1 cellular context compared by ENCODE assay signal in the genomic region with DNA sequence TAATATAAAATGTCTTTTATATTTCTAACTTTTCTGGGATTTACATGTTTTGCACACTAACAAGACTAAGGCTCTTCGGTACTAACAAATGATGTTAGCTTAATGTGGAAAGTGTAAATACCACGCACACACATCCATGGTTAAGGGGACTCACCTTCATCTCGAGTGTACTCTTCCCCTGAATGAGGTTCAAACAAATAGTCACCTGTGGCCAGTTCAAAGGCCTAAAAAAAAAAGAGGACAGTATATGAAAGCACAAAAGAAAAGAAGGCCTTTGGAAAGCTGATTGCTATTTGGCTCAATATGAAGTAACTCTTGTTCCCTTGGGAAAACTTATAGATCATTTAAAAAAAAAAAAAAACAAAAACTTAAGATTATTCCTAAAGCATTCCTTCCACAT.
A peak's percentile ranks its signal among the peaks of the same experiment; 100 is the strongest.
TF ChIP-seq lines count a peak whose summit lies in the region.

No MANE protein-coding gene starts in this region.

TF ChIP-seq in HepG2, 621 proteins besides CTCF, POLR2A, EP300 and RAD21 (continued from another document):
- TF ChIP-seq, protein P1, sequence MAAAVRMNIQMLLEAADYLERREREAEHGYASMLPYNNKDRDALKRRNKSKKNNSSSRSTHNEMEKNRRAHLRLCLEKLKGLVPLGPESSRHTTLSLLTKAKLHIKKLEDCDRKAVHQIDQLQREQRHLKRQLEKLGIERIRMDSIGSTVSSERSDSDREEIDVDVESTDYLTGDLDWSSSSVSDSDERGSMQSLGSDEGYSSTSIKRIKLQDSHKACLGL (CRISPR knock-in tag; IDR thresholded peaks at IDR 0.05): no peak
- TF ChIP-seq, protein P2, sequence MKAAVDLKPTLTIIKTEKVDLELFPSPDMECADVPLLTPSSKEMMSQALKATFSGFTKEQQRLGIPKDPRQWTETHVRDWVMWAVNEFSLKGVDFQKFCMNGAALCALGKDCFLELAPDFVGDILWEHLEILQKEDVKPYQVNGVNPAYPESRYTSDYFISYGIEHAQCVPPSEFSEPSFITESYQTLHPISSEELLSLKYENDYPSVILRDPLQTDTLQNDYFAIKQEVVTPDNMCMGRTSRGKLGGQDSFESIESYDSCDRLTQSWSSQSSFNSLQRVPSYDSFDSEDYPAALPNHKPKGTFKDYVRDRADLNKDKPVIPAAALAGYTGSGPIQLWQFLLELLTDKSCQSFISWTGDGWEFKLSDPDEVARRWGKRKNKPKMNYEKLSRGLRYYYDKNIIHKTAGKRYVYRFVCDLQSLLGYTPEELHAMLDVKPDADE (CRISPR knock-in tag; IDR thresholded peaks at IDR 0.05): no peak
- TF ChIP-seq ZNF562 (CRISPR knock-in tag; IDR thresholded peaks at IDR 0.05; ENCODE audit: borderline replicate concordance) (no peak), FOXA3 (CRISPR knock-in tag; IDR thresholded peaks at IDR 0.05) (peak; percentile 12; the same call in 1 of the 2 replicates), RFX3 (CRISPR knock-in tag; IDR thresholded peaks at IDR 0.05) (no peak), MYNN (CRISPR knock-in tag; IDR thresholded peaks at IDR 0.05; ENCODE audit: low read depth) (no peak), NR2F1 (CRISPR knock-in tag; IDR thresholded peaks at IDR 0.05) (no peak), ZNF878 (CRISPR knock-in tag; IDR thresholded peaks at IDR 0.05) (no peak), ZNF713 (CRISPR knock-in tag; IDR thresholded peaks at IDR 0.05) (no peak), ZNF124 (CRISPR knock-in tag; IDR thresholded peaks at IDR 0.05) (no peak), SOX5 (CRISPR knock-in tag; IDR thresholded peaks at IDR 0.05; ENCODE audit: borderline replicate concordance) (peak; percentile 53), HIVEP1 (CRISPR knock-in tag; IDR thresholded peaks at IDR 0.05) (no peak), NFKBIZ (CRISPR knock-in tag; IDR thresholded peaks at IDR 0.05) (no peak), ZBTB8A (CRISPR knock-in tag; IDR thresholded peaks at IDR 0.05; ENCODE audit: borderline replicate concordance, low read depth) (no peak), ZNF17 (CRISPR knock-in tag; IDR thresholded peaks at IDR 0.05) (no peak), MLLT10 (CRISPR knock-in tag; IDR thresholded peaks at IDR 0.05) (no peak), CREM (IDR thresholded peaks at IDR 0.05) (no peak), CREM (CRISPR knock-in tag; IDR thresholded peaks at IDR 0.05) (no peak), SOX6 (IDR thresholded peaks at IDR 0.05) (no peak), SOX6 (CRISPR knock-in tag; IDR thresholded peaks at IDR 0.05) (peak; percentile 63), ONECUT2 (CRISPR knock-in tag; IDR thresholded peaks at IDR 0.05) (no peak), SMC3 (IDR thresholded peaks at IDR 0.05; ENCODE audit: low read length) (no peak), MED1 (CRISPR knock-in tag; IDR thresholded peaks at IDR 0.05) (no peak), HMG20B (CRISPR knock-in tag; conservative IDR thresholded peaks at IDR 0.05) (no peak), ZSCAN20 (CRISPR knock-in tag; IDR thresholded peaks at IDR 0.05; ENCODE audit: borderline replicate concordance) (no peak), HMG20A (CRISPR knock-in tag; IDR thresholded peaks at IDR 0.05; ENCODE audit: borderline replicate concordance) (no peak), REL (CRISPR knock-in tag; conservative IDR thresholded peaks at IDR 0.05) (no peak), SOX13 (IDR thresholded peaks at IDR 0.05) (no peak), SOX13 (CRISPR knock-in tag; conservative IDR thresholded peaks at IDR 0.05 in 1 of 2, IDR thresholded peaks at IDR 0.05 in 1 of 2) (peak in 1 of 2 experiments; percentile 49; a peak in 2 of 4 replicates), ZKSCAN1 (IDR thresholded peaks at IDR 0.05; ENCODE audit: low read length) (no peak)
- TF ChIP-seq, protein P3, sequence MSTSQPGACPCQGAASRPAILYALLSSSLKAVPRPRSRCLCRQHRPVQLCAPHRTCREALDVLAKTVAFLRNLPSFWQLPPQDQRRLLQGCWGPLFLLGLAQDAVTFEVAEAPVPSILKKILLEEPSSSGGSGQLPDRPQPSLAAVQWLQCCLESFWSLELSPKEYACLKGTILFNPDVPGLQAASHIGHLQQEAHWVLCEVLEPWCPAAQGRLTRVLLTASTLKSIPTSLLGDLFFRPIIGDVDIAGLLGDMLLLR (CRISPR knock-in tag; IDR thresholded peaks at IDR 0.05): no peak
- TF ChIP-seq, protein P4, sequence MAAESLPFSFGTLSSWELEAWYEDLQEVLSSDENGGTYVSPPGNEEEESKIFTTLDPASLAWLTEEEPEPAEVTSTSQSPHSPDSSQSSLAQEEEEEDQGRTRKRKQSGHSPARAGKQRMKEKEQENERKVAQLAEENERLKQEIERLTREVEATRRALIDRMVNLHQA (CRISPR knock-in tag; IDR thresholded peaks at IDR 0.05): no peak
- TF ChIP-seq, protein P5, sequence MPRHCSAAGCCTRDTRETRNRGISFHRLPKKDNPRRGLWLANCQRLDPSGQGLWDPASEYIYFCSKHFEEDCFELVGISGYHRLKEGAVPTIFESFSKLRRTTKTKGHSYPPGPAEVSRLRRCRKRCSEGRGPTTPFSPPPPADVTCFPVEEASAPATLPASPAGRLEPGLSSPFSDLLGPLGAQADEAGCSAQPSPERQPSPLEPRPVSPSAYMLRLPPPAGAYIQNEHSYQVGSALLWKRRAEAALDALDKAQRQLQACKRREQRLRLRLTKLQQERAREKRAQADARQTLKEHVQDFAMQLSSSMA (CRISPR knock-in tag; IDR thresholded peaks at IDR 0.05): no peak
- TF ChIP-seq, protein P6, sequence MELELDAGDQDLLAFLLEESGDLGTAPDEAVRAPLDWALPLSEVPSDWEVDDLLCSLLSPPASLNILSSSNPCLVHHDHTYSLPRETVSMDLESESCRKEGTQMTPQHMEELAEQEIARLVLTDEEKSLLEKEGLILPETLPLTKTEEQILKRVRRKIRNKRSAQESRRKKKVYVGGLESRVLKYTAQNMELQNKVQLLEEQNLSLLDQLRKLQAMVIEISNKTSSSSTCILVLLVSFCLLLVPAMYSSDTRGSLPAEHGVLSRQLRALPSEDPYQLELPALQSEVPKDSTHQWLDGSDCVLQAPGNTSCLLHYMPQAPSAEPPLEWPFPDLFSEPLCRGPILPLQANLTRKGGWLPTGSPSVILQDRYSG (CRISPR knock-in tag; IDR thresholded peaks at IDR 0.05): no peak
- TF ChIP-seq, protein P7, sequence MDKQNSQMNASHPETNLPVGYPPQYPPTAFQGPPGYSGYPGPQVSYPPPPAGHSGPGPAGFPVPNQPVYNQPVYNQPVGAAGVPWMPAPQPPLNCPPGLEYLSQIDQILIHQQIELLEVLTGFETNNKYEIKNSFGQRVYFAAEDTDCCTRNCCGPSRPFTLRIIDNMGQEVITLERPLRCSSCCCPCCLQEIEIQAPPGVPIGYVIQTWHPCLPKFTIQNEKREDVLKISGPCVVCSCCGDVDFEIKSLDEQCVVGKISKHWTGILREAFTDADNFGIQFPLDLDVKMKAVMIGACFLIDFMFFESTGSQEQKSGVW (CRISPR knock-in tag; IDR thresholded peaks at IDR 0.05; ENCODE audit: borderline replicate concordance): no peak
- TF ChIP-seq, protein P8, sequence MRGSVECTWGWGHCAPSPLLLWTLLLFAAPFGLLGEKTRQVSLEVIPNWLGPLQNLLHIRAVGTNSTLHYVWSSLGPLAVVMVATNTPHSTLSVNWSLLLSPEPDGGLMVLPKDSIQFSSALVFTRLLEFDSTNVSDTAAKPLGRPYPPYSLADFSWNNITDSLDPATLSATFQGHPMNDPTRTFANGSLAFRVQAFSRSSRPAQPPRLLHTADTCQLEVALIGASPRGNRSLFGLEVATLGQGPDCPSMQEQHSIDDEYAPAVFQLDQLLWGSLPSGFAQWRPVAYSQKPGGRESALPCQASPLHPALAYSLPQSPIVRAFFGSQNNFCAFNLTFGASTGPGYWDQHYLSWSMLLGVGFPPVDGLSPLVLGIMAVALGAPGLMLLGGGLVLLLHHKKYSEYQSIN (CRISPR knock-in tag; IDR thresholded peaks at IDR 0.05; ENCODE audit: borderline replicate concordance): no peak
- TF ChIP-seq, protein P9, sequence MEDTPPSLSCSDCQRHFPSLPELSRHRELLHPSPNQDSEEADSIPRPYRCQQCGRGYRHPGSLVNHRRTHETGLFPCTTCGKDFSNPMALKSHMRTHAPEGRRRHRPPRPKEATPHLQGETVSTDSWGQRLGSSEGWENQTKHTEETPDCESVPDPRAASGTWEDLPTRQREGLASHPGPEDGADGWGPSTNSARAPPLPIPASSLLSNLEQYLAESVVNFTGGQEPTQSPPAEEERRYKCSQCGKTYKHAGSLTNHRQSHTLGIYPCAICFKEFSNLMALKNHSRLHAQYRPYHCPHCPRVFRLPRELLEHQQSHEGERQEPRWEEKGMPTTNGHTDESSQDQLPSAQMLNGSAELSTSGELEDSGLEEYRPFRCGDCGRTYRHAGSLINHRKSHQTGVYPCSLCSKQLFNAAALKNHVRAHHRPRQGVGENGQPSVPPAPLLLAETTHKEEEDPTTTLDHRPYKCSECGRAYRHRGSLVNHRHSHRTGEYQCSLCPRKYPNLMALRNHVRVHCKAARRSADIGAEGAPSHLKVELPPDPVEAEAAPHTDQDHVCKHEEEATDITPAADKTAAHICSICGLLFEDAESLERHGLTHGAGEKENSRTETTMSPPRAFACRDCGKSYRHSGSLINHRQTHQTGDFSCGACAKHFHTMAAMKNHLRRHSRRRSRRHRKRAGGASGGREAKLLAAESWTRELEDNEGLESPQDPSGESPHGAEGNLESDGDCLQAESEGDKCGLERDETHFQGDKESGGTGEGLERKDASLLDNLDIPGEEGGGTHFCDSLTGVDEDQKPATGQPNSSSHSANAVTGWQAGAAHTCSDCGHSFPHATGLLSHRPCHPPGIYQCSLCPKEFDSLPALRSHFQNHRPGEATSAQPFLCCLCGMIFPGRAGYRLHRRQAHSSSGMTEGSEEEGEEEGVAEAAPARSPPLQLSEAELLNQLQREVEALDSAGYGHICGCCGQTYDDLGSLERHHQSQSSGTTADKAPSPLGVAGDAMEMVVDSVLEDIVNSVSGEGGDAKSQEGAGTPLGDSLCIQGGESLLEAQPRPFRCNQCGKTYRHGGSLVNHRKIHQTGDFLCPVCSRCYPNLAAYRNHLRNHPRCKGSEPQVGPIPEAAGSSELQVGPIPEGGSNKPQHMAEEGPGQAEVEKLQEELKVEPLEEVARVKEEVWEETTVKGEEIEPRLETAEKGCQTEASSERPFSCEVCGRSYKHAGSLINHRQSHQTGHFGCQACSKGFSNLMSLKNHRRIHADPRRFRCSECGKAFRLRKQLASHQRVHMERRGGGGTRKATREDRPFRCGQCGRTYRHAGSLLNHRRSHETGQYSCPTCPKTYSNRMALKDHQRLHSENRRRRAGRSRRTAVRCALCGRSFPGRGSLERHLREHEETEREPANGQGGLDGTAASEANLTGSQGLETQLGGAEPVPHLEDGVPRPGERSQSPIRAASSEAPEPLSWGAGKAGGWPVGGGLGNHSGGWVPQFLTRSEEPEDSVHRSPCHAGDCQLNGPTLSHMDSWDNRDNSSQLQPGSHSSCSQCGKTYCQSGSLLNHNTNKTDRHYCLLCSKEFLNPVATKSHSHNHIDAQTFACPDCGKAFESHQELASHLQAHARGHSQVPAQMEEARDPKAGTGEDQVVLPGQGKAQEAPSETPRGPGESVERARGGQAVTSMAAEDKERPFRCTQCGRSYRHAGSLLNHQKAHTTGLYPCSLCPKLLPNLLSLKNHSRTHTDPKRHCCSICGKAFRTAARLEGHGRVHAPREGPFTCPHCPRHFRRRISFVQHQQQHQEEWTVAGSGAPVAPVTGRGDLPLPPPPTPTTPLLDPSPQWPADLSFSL (CRISPR knock-in tag; IDR thresholded peaks at IDR 0.05): no peak
- TF ChIP-seq, protein P10, sequence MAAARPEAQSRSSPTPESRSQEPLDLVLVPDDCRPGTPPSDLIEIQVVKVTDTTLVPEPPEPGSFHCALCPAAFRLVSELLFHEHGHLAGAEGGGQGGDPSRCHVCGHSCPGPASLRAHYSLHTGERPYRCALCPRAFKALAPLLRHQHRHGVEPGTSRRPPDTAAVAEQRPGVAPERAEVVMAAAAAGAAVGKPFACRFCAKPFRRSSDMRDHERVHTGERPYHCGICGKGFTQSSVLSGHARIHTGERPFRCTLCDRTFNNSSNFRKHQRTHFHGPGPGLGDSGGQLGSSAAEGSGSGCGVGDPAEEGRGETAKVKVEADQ (CRISPR knock-in tag; IDR thresholded peaks at IDR 0.05; ENCODE audit: borderline replicate concordance): no peak
